26 cellular contexts compared by ENCODE assay signal in the genomic region with DNA sequence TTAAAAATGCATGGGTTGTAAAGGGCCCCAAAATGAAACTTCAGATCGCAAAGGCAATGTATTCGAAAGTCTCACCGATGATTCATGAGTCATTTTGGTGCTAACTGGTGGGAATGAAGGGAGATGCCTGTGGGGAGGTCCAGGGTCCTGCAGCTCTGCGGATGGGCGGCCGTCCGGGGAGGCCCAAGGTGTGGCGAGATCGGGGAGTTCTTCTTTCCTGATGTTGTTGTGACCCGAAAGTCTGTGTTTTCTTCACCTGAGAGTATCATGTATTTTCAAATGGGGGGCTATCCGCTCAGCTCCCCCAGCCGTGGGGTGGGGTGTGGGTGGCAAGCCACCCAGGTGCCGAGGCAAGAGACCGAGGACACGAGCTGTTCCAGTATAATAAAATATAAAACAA. TPM values are rescaled to one million over a fixed set of nuclear protein-coding genes. Genes with fewer than 3 reads are reported as not detected.
"Had no signal": no experiment of that assay in that cellular context is flagged by ENCODE, and none has a peak within 500 bp of the region (broad histone marks: within the 10 kb centered on the region; RNA-seq: fewer than 3 reads in every experiment).

No MANE protein-coding gene starts in this region.

- H3K4me1 ChIP-seq: gastrocnemius medialis, psoas muscle, suprapubic skin had no signal

- H3K27ac ChIP-seq: dorsolateral prefrontal cortex, esophagus muscularis mucosa, gastrocnemius medialis, ovary, psoas muscle, skin epidermis, stomach, suprapubic skin, tibial nerve had no signal

- H3K27me3 ChIP-seq: dorsolateral prefrontal cortex, esophagus muscularis mucosa, gastrocnemius medialis, ovary, stomach, suprapubic skin, tibial nerve had no signal

- H3K36me3 ChIP-seq: gastrocnemius medialis, ovary had no signal

- H3K27me3 Mint-ChIP-seq: activated CD4-positive, alpha-beta T cell treated with anti-CD3 and anti-CD28 coated beads, Interleukin-2, amount 10 ng/mL, durations not matched to agents 7 days and 5 days; activated naive CD4-positive, alpha-beta T cell treated with anti-CD3 and anti-CD28 coated beads, Interleukin-2, amount 50 U/mL, for 24 hours; brain; effector memory CD8-positive, alpha-beta T cell; natural killer cell treated with Interleukin-12 subunit alpha and Interleukin-12 subunit beta and Interleukin-15 and Interleukin-18, amount 100 ng/mL, for 72 hours had no signal

- H3K4me1 Mint-ChIP-seq: activated CD4-positive, alpha-beta T cell treated with anti-CD3 and anti-CD28 coated beads, Interleukin-2, amount 10 ng/mL, durations not matched to agents 7 days and 5 days had no signal

- H3K9me3 ChIP-seq: esophagus muscularis mucosa, gastrocnemius medialis, ovary, psoas muscle, stomach, suprapubic skin, tibial nerve had no signal

- ATAC-seq: activated CD4-positive, CD25-positive, alpha-beta regulatory T cell treated with anti-CD3 and anti-CD28 coated beads, Interleukin-2, amount 50 U/mL, for 24 hours; activated CD8-positive, alpha-beta T cell treated with anti-CD3 and anti-CD28 coated beads, Interleukin-2, amount 10 ng/mL, durations not matched to agents 7 days and 5 days; effector memory CD8-positive, alpha-beta T cell; gastrocnemius medialis; left colon; natural killer cell treated with Interleukin-12 subunit alpha and Interleukin-12 subunit beta and Interleukin-15 and Interleukin-18, amount 100 ng/mL, for 72 hours; psoas muscle; right cardiac atrium; stimulated activated effector memory CD8-positive, alpha-beta T cell treated with anti-CD3 and anti-CD28 coated beads, Interleukin-12 subunit alpha, Interleukin-12 subunit beta, amount 100 ng/mL, for 72 hours had no signal

- H3K27ac Mint-ChIP-seq: activated CD4-positive, alpha-beta T cell treated with anti-CD3 and anti-CD28 coated beads, Interleukin-2, amount 10 ng/mL, durations not matched to agents 7 days and 5 days; activated CD8-positive, alpha-beta T cell treated with anti-CD3 and anti-CD28 coated beads, Interleukin-2, amount 10 ng/mL, durations not matched to agents 7 days and 5 days; activated naive CD4-positive, alpha-beta T cell treated with anti-CD3 and anti-CD28 coated beads, Interleukin-2, amount 50 U/mL, for 24 hours; effector memory CD8-positive, alpha-beta T cell; natural killer cell treated with Interleukin-12 subunit alpha and Interleukin-12 subunit beta and Interleukin-15 and Interleukin-18, amount 100 ng/mL, for 72 hours; stimulated activated effector memory CD8-positive, alpha-beta T cell treated with anti-CD3 and anti-CD28 coated beads, Interleukin-12 subunit alpha, Interleukin-12 subunit beta, amount 100 ng/mL, for 72 hours had no signal

- H3K9me3 Mint-ChIP-seq: activated naive CD4-positive, alpha-beta T cell treated with anti-CD3 and anti-CD28 coated beads, Interleukin-2, amount 50 U/mL, for 24 hours; effector memory CD8-positive, alpha-beta T cell; natural killer cell treated with Interleukin-12 subunit alpha and Interleukin-12 subunit beta and Interleukin-15 and Interleukin-18, amount 100 ng/mL, for 72 hours; stimulated activated effector memory CD8-positive, alpha-beta T cell treated with anti-CD3 and anti-CD28 coated beads, Interleukin-12 subunit alpha, Interleukin-12 subunit beta, amount 100 ng/mL, for 72 hours had no signal

- DNase-seq: activated CD4-positive, alpha-beta T cell treated with anti-CD3 and anti-CD28 coated beads, Interleukin-2, amount 10 ng/mL, durations not matched to agents 7 days and 5 days; activated CD8-positive, alpha-beta T cell treated with anti-CD3 and anti-CD28 coated beads, Interleukin-2, amount 10 ng/mL, durations not matched to agents 7 days and 5 days; activated gamma-delta T cell treated with Interleukin-2 at 50 U/mL for 16 hours; effector memory CD8-positive, alpha-beta T cell; gastrocnemius medialis; left colon; stimulated activated CD4-positive, alpha-beta T cell treated with anti-CD3 and anti-CD28 coated beads, Interleukin-2, amount 100 ng/mL, for 24 hours; stomach had no signal

- H3K4me3 ChIP-seq: dorsolateral prefrontal cortex, esophagus muscularis mucosa, gastrocnemius medialis, ovary, psoas muscle, skin epidermis, stomach, suprapubic skin, tibial nerve had no signal

- FAIRE-seq: colon, islet of Langerhans, urothelium cell line had no signal

- H3K4me3 Mint-ChIP-seq: activated CD4-positive, alpha-beta T cell treated with anti-CD3 and anti-CD28 coated beads, Interleukin-2, amount 10 ng/mL, durations not matched to agents 7 days and 5 days; activated CD8-positive, alpha-beta T cell treated with anti-CD3 and anti-CD28 coated beads, Interleukin-2, amount 10 ng/mL, durations not matched to agents 7 days and 5 days; activated naive CD4-positive, alpha-beta T cell treated with anti-CD3 and anti-CD28 coated beads, Interleukin-2, amount 50 U/mL, for 24 hours; brain; effector memory CD8-positive, alpha-beta T cell; natural killer cell treated with Interleukin-12 subunit alpha and Interleukin-12 subunit beta and Interleukin-15 and Interleukin-18, amount 100 ng/mL, for 72 hours; stimulated activated effector memory CD8-positive, alpha-beta T cell treated with anti-CD3 and anti-CD28 coated beads, Interleukin-12 subunit alpha, Interleukin-12 subunit beta, amount 100 ng/mL, for 72 hours had no signal

RNA-seq across cellular contexts. Expression of a gene that starts 37.0 kb away (rescaled TPM):
- total RNA-seq: activated CD4-positive, alpha-beta T cell treated with anti-CD3 and anti-CD28 coated beads, Interleukin-2, amount 10 ng/mL, durations not matched to agents 7 days and 5 days; activated CD8-positive, alpha-beta T cell treated with anti-CD3 and anti-CD28 coated beads, Interleukin-2, amount 10 ng/mL, durations not matched to agents 7 days and 5 days; dorsolateral prefrontal cortex; esophagus muscularis mucosa; gastrocnemius medialis; left colon; lung microvascular endothelial cell; natural killer cell treated with Interleukin-12 subunit alpha and Interleukin-12 subunit beta and Interleukin-15 and Interleukin-18, amount 100 ng/mL, for 72 hours; psoas muscle; right cardiac atrium; suprapubic skin; T-helper 2 cell treated with Interferon-gamma antibody and Interleukin-4, amounts not matched to agents 100 ng/mL and 5 ng/mL, for 36 hours; tibial nerve had no signal
- polyA plus RNA-seq: ovary, right cardiac atrium had no signal

RNA-seq across cellular contexts. Expression of a gene that starts 46.0 kb away (rescaled TPM):
- total RNA-seq: lung microvascular endothelial cell; stomach; suprapubic skin; T-helper 2 cell treated with Interferon-gamma antibody and Interleukin-4, amounts not matched to agents 100 ng/mL and 5 ng/mL, for 36 hours; tibial nerve had no signal
- polyA plus RNA-seq: psoas muscle, stomach had no signal
